Comparison of ENCODE assay signal across 9 cellular contexts in the genomic region with DNA sequence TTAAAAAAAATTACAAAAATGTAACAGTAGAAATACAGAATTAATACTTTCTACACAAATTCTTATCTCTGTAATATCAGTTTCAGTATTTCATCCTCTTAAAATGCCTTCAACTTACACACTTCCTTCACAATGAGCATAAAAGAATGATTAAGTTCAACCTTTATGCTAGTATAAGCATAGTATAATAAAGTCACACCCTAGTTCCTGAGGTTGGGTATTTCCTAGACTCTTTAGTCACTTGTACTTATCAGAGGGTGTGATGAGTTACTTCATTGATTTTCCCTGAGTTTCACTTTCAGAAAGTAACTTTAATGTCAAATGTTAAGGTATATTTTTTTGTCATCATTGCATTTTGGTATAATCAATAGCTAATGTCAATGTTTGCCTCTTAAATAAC.
A peak's percentile ranks its signal among the peaks of the same experiment; 100 is the strongest.
DNase-seq lines count a peak whose midpoint lies in the region; ATAC-seq, FAIRE-seq and TF ChIP-seq lines count a peak whose summit lies in the region.
"Had no signal": no experiment of that assay in that cellular context is flagged by ENCODE, and none has a peak within 500 bp of the region (broad histone marks: within the 10 kb centered on the region; RNA-seq: fewer than 3 reads in every experiment).

No MANE protein-coding gene starts in this region.

- H3K27me3 Mint-ChIP-seq in CD8-positive, alpha-beta memory T cell = no peaks in the 10 kb centered on the region

- H3K36me3 Mint-ChIP-seq in CD8-positive, alpha-beta memory T cell = no peaks in the 10 kb centered on the region

- no peak overlapping the region for H3K4me3 ChIP-seq in keratinocyte (ENCODE audit: control insufficient read depth in 2 of 3, extremely low read depth in 1 of 3, insufficient read depth in 2 of 3, low read depth in 1 of 3, low read length in 3 of 3)
- H3K4me3 ChIP-seq in CD8-positive, alpha-beta memory T cell (ENCODE audit: low read length) = no peak overlapping the region

- TF ChIP-seq CTCF in keratinocyte (optimal IDR thresholded peaks at IDR 0.05 in 1 of 3, IDR thresholded peaks at IDR 0.05 in 1 of 3, conservative IDR thresholded peaks at IDR 0.05 in 1 of 3; ENCODE audit: extremely low read depth in 1 of 3, insufficient read depth in 2 of 3, low read length in 3 of 3) = no peak

- peak overlapping the region; percentile 67 for H3K9ac ChIP-seq in keratinocyte (ENCODE audit: control insufficient read depth, extremely low read depth, insufficient read depth, low read length)

- H3K9me1 ChIP-seq in keratinocyte (ENCODE audit: control insufficient read depth, extremely low read depth, insufficient read depth, low read length) = no peaks in the 10 kb centered on the region

- dilution Hi-C loops in keratinocyte (cut with MboI; ENCODE audit: extremely low pct_ligation_motif_present, low sequenced_read_pairs) = no loop called here

- H3K27ac Mint-ChIP-seq in CD8-positive, alpha-beta memory T cell = peak overlapping the region in 1 of 8 donors; percentile 36

- H3K27me3 ChIP-seq in keratinocyte (ENCODE audit: control insufficient read depth, extremely low read depth, insufficient read depth, low read length) = no peaks in the 10 kb centered on the region
- no peaks in the 10 kb centered on the region for H3K27me3 ChIP-seq in CD8-positive, alpha-beta memory T cell (ENCODE audit: insufficient read depth, low read length, poor library complexity, severe bottlenecking)

- FAIRE-seq in keratinocyte (lab: Jason Lieb, UNC) = no peak

- H3K4me1 ChIP-seq in keratinocyte (ENCODE audit: control insufficient read depth, extremely low read depth, insufficient read depth, low read length) = peaks cover 32% of the 10 kb centered on the region
- H3K4me1 ChIP-seq in CD8-positive, alpha-beta memory T cell (ENCODE audit: insufficient read depth, low read length) = no peaks in the 10 kb centered on the region

- ATAC-seq in GM18499 (IDR thresholded peaks at IDR 0.05; ENCODE audit: insufficient read depth, unreplicated experiment) = peak; percentile 46
- ATAC-seq in GM21529 (IDR thresholded peaks at IDR 0.05; ENCODE audit: unreplicated experiment) = peak; percentile 53
- ATAC-seq in HG03520 (IDR thresholded peaks at IDR 0.05; ENCODE audit: unreplicated experiment) = peak; percentile 80
- ATAC-seq in sciatic nerve = no peak
- ATAC-seq: HCT116 had no signal

- no peaks in the 10 kb centered on the region for H3K4me1 Mint-ChIP-seq in CD8-positive, alpha-beta memory T cell

- no peak overlapping the region for H2AFZ ChIP-seq in keratinocyte (ENCODE audit: control insufficient read depth, low read length)

- POLR2A ChIA-PET in CD8-positive, alpha-beta memory T cell (lab: Charles Lee) = no interaction called here

- no peaks in the 10 kb centered on the region for H3K79me2 ChIP-seq in keratinocyte (ENCODE audit: control insufficient read depth, insufficient read depth, low read length)

- H4K20me1 ChIP-seq in keratinocyte (ENCODE audit: control insufficient read depth, extremely low read depth, insufficient read depth, low read length) = no peaks in the 10 kb centered on the region

- CTCF ChIA-PET in CD8-positive, alpha-beta memory T cell (lab: Charles Lee) = no interaction called here

- H3K27ac ChIP-seq in keratinocyte (ENCODE audit: control insufficient read depth, insufficient read depth, low read length) = peak overlapping the region; percentile 90
- H3K27ac ChIP-seq in CD8-positive, alpha-beta memory T cell (ENCODE audit: low read depth, low read length) = no peak overlapping the region

- DNase-seq in keratinocyte (ENCODE audit: low read depth, low spot score) = no peak
- DNase-seq in CD8-positive, alpha-beta memory T cell = no peak
- no peak for DNase-seq in sciatic nerve (ENCODE audit: low spot score)
- DNase-seq in NCI-H2081 (lab: John Stamatoyannopoulos, UW) = no peak
- no peak for DNase-seq in NCI-H345 treated with DMSO at 0.1 percent for 48 hours (lab: John Stamatoyannopoulos, UW; ENCODE audit: unreplicated experiment)

- no peaks in the 10 kb centered on the region for H3K9me3 ChIP-seq in keratinocyte (ENCODE audit: control insufficient read depth, low read depth, low read length)
- no peaks in the 10 kb centered on the region for H3K9me3 ChIP-seq in CD8-positive, alpha-beta memory T cell (ENCODE audit: low read length)

- intact Hi-C loops in sciatic nerve (cut with DNase I) = no loop called here

- peaks cover 0 to 3% (median 2%) of the 10 kb centered on the region in 5 donors for H3K9me3 Mint-ChIP-seq in CD8-positive, alpha-beta memory T cell

- peak overlapping the region; percentile 85 for H3K4me2 ChIP-seq in keratinocyte (ENCODE audit: control insufficient read depth, extremely low read depth, insufficient read depth, low read depth, low read length)

- no peaks in the 10 kb centered on the region for H3K36me3 ChIP-seq in keratinocyte (ENCODE audit: control insufficient read depth in 2 of 2, extremely low read depth in 1 of 2, insufficient read depth in 2 of 2, low read length in 2 of 2)
- no peaks in the 10 kb centered on the region for H3K36me3 ChIP-seq in CD8-positive, alpha-beta memory T cell (ENCODE audit: insufficient read depth, low read length)

- H3K4me3 Mint-ChIP-seq in CD8-positive, alpha-beta memory T cell = peak overlapping the region in 1 of 7 donors; percentile 1
